8 cellular contexts compared by ENCODE assay signal in the genomic region with DNA sequence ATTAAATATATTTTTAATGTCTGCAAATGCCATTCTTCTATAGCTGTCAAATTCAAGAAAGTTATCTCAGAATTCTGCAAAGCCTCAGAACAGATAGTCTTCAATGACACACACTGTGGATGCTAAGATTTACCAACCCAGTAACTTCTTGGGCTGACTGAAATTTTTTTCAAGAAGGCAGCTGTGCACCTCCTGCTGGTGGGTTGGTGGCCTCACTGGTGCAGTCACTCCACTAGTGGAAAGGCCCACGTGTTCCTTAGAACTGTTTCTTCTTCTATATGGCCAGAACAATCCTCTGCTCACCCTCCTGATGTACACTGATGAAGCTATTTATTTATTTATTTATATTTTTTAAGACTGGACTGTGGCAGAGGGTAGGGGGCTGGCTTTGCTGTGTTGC. TPM values are rescaled to one million over a fixed set of nuclear protein-coding genes. Genes with fewer than 3 reads are reported as not detected.
DNase-seq lines count a peak whose midpoint lies in the region; ATAC-seq and TF ChIP-seq lines count a peak whose summit lies in the region.

No MANE protein-coding gene starts in this region.

- ATAC-seq in WTC11, result peak; percentile 69

- CTCF ChIA-PET in HEK293T (lab: Yijun Ruan, JAX) (interaction anchor here (1.0 kb wide), 1 partner anchor 31 kb away, joined by 3 read pairs; no protein-coding TSS in a partner anchor), WTC11 (lab: Charles Lee) (interaction anchor here (1.0 to 3.3 kb wide), 4 partner anchors 8 to 94 kb away, joined by 4 to 10 read pairs (median 6); partner anchors contain the start of gene MTCL3)

- H3K27ac Mint-ChIP-seq in WTC11, result no peak overlapping the region

- DNase-seq in EH (ENCODE audit: low read depth), result peak; percentile 9
- DNase-seq in HEK293T (ENCODE audit: extremely low spot score), result peak; percentile 30
- DNase-seq in WTC11 (ENCODE audit: low spot score), result peak; percentile 44
- DNase-seq in medulla oblongata (ENCODE audit: extremely low spot score), result peak; percentile 7
- no peak for DNase-seq in SIG-M5 treated with dmso at 0.1 percent for 504 hours (lab: John Stamatoyannopoulos, UW; ENCODE audit: unreplicated experiment)
- DNase-seq in effector CD8-positive, alpha-beta T cell (lab: John Stamatoyannopoulos, UW), result no peak
- DNase-seq in NCI-H1105 treated with DMSO at 0.1 percent for 48 hours (lab: John Stamatoyannopoulos, UW), result no peak
- no peak for DNase-seq in NCI-H187 (lab: John Stamatoyannopoulos, UW)

- H3K4me1 Mint-ChIP-seq in WTC11, result peaks cover 3% of the 10 kb centered on the region; the same call in 1 of the 2 replicates

- TF ChIP-seq CTCF in WTC11 (IDR thresholded peaks at IDR 0.05), result peak; percentile 31; the same call in 1 of the 2 replicates

- no peaks in the 10 kb centered on the region for H3K27me3 Mint-ChIP-seq in WTC11 (ENCODE audit: low read depth)

- POLR2A ChIA-PET in HEK293T (lab: Yijun Ruan, JAX), result no interaction called here
- POLR2A ChIA-PET in WTC11 (lab: Charles Lee), result interaction anchor here (1.0 kb wide), 1 partner anchor 10 kb away, joined by 4 read pairs; no protein-coding TSS in a partner anchor

- H3K4me3 Mint-ChIP-seq in WTC11, result no peak overlapping the region

- H3K9me3 Mint-ChIP-seq in WTC11, result no peaks in the 10 kb centered on the region

- H3K36me3 Mint-ChIP-seq in WTC11, result no peaks in the 10 kb centered on the region

TF ChIP-seq in HEK293T, 16 proteins besides CTCF, POLR2A, EP300 and RAD21:
- no peak for TF ChIP-seq CTBP1 (IDR thresholded peaks at IDR 0.05; ENCODE audit: borderline replicate concordance)
- TF ChIP-seq L3MBTL2 (conservative IDR thresholded peaks at IDR 0.05), result no peak
- no peak for TF ChIP-seq ARNT (IDR thresholded peaks at IDR 0.05)
- TF ChIP-seq TARDBP (IDR thresholded peaks at IDR 0.05), result no peak
- no peak for TF ChIP-seq SP1 (IDR thresholded peaks at IDR 0.05)
TF ChIP-seq in HEK293T: peak in this region for 0.

TF ChIP-seq in WTC11, 78 proteins besides CTCF, POLR2A, EP300 and RAD21:
- TF ChIP-seq E2F5 (CRISPR knock-in tag; IDR thresholded peaks at IDR 0.05) (no peak), HMGA2 (CRISPR knock-in tag; IDR thresholded peaks at IDR 0.05) (no peak), AFF4 (CRISPR knock-in tag; IDR thresholded peaks at IDR 0.05; ENCODE audit: borderline replicate concordance) (no peak), ZNF317 (CRISPR knock-in tag; IDR thresholded peaks at IDR 0.05; ENCODE audit: borderline replicate concordance, low read depth) (no peak), TEAD1 (CRISPR knock-in tag; IDR thresholded peaks at IDR 0.05) (no peak), NFYB (CRISPR knock-in tag; conservative IDR thresholded peaks at IDR 0.05; ENCODE audit: low read depth) (no peak), ATF1 (CRISPR knock-in tag; IDR thresholded peaks at IDR 0.05) (no peak), FOXK1 (CRISPR knock-in tag; IDR thresholded peaks at IDR 0.05) (no peak), NR2C2 (CRISPR knock-in tag; IDR thresholded peaks at IDR 0.05) (no peak), ZNF416 (CRISPR knock-in tag; IDR thresholded peaks at IDR 0.05) (no peak), IRF2 (CRISPR knock-in tag; IDR thresholded peaks at IDR 0.05; ENCODE audit: borderline replicate concordance, low read depth) (no peak), FOXP4 (CRISPR knock-in tag; IDR thresholded peaks at IDR 0.05) (no peak), ZNF425 (CRISPR knock-in tag; conservative IDR thresholded peaks at IDR 0.05) (no peak), ZBTB21 (CRISPR knock-in tag; IDR thresholded peaks at IDR 0.05; ENCODE audit: borderline replicate concordance) (no peak), ZNF232 (CRISPR knock-in tag; IDR thresholded peaks at IDR 0.05) (no peak), GTF2I (CRISPR knock-in tag; conservative IDR thresholded peaks at IDR 0.05) (no peak), PRRX2 (CRISPR knock-in tag; IDR thresholded peaks at IDR 0.05) (no peak), CBFB (CRISPR knock-in tag; IDR thresholded peaks at IDR 0.05; ENCODE audit: low read depth) (no peak)
TF ChIP-seq in WTC11: peak in this region for 0.

RNA-seq across cellular contexts. Expression of gene C6orf58, which starts 29.8 kb away (rescaled TPM):
- not detected in 3 replicates for total RNA-seq in WTC11 (2021)

Comparison
In these comparisons a context has a peak if more than half of its experiments do, and no peak if none do; other contexts are left out.
1. DNase-seq: peak in EH (single experiment), HEK293T (single experiment), WTC11 (single experiment) and medulla oblongata (single experiment); none in SIG-M5 treated with dmso at 0.1 percent for 504 hours (single experiment), effector CD8-positive, alpha-beta T cell (single experiment), NCI-H1105 treated with DMSO at 0.1 percent for 48 hours (single experiment) and NCI-H187 (0 of 2).